19 cellular contexts compared by ENCODE assay signal in genomic region chr3:67044955-67045354, GRCh38.
"Had no signal": no experiment of that assay in that cellular context is flagged by ENCODE, and none has a peak within 500 bp of the region (broad histone marks: within the 10 kb centered on the region; RNA-seq: fewer than 3 reads in every experiment).

No MANE protein-coding gene starts in this region.

- H3K4me3 ChIP-seq: gastroesophageal sphincter, lung, mucosa of descending colon, prostate gland, upper lobe of left lung had no signal

- DNase-seq: activated CD8-positive, alpha-beta memory T cell treated with anti-CD3 and anti-CD28 coated beads for 24 hours; activated naive CD4-positive, alpha-beta T cell treated with Interleukin-2 at 50 U/mL for 16 hours; caudate nucleus; cortex of kidney; effector memory CD4-positive, alpha-beta T cell; left cardiac atrium; mucosa of descending colon; occipital lobe; stimulated activated CD4-positive, alpha-beta T cell treated with anti-CD3 and anti-CD28 coated beads, Interleukin-2, amount 100 ng/mL, for 24 hours; stimulated activated naive CD8-positive, alpha-beta T cell treated with anti-CD3 and anti-CD28 coated beads, Interleukin-15, Interleukin-2, amounts not matched to agents 100 U/mL and 50 U/mL, for 24 hours; T1000; upper lobe of left lung; WERI-Rb-1 had no signal

- H3K4me1 ChIP-seq: gastroesophageal sphincter, prostate gland, upper lobe of left lung had no signal

- H3K36me3 ChIP-seq: gastroesophageal sphincter, prostate gland, upper lobe of left lung, WERI-Rb-1 had no signal

- H3K27ac ChIP-seq: gastroesophageal sphincter, prostate gland, upper lobe of left lung, WERI-Rb-1 had no signal

- H3K9me3 ChIP-seq: gastroesophageal sphincter, mucosa of descending colon, prostate gland, upper lobe of left lung had no signal

- H3K27ac Mint-ChIP-seq: activated CD4-positive, alpha-beta T cell treated with anti-CD3 and anti-CD28 coated beads, Interleukin-2, amount 10 ng/mL, durations not matched to agents 24 days and 14 days; natural killer cell treated with Interleukin-12 subunit alpha and Interleukin-12 subunit beta and Interleukin-15 and Interleukin-18, amount 100 ng/mL, for 72 hours had no signal

- H3K9me3 Mint-ChIP-seq: activated CD4-positive, alpha-beta T cell treated with anti-CD3 and anti-CD28 coated beads, Interleukin-2, amount 10 ng/mL, durations not matched to agents 24 days and 14 days; natural killer cell treated with Interleukin-12 subunit alpha and Interleukin-12 subunit beta and Interleukin-15 and Interleukin-18, amount 100 ng/mL, for 72 hours had no signal

- H3K4me3 Mint-ChIP-seq: activated CD4-positive, alpha-beta T cell treated with anti-CD3 and anti-CD28 coated beads, Interleukin-2, amount 10 ng/mL, durations not matched to agents 24 days and 14 days; natural killer cell treated with Interleukin-12 subunit alpha and Interleukin-12 subunit beta and Interleukin-15 and Interleukin-18, amount 100 ng/mL, for 72 hours had no signal

- H3K27me3 ChIP-seq: gastroesophageal sphincter, upper lobe of left lung had no signal

- ATAC-seq: gastroesophageal sphincter; mucosa of descending colon; natural killer cell treated with Interleukin-12 subunit alpha and Interleukin-12 subunit beta and Interleukin-15 and Interleukin-18, amount 100 ng/mL, for 72 hours; sciatic nerve; stimulated activated naive CD8-positive, alpha-beta T cell treated with anti-CD3 and anti-CD28 coated beads, Interleukin-15, Interleukin-2, amounts not matched to agents 100 U/mL and 50 U/mL, for 24 hours had no signal

- H3K4me1 Mint-ChIP-seq: activated CD4-positive, alpha-beta T cell treated with anti-CD3 and anti-CD28 coated beads, Interleukin-2, amount 10 ng/mL, durations not matched to agents 24 days and 14 days had no signal
